8 cellular contexts compared by ENCODE assay signal in the genomic region with DNA sequence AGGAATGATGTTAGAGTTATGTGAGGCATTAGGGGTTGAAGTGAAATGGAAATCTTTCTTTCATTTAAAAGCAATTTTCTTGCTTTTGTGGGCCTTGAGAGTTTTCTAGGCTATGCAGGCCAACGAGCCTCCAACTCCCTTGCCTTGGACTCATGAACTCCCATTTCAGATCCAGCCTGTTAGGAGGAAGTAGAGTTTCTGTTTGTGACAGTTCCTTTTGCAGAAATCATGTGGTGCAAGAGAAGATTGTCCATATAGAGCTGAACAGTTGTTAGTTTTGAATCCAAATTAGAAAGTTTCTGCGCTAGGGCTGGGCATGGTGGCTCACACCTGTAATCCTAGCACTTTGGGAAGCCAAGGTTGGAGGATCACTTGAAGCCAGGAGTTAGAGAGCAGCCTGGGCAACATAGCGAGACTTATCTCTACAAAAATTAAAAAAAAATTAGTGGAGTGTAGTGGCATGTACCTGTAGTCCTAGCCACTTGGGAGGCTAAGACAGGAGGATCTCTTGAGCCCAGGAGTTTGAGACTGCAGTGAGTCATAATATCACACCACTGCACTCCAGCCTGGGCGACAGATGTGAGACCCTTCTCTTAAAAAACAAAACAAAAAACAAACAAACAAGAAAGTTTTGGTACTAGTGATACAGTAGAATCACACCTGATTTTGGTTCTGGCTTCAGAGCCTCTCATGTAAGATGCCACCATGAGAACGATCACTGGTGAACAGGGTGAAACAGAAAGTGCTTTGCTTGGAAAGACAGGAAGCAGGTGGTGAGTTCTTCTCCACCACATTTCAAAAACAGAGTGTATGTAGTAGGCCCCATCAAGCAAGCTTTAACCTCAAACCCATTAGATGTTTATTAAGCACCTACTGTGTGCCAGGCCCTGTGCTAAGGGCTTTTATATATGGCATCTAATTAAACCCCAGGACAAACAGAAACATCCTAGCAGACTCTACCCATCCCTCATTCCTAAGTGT. TPM values are rescaled to one million over a fixed set of nuclear protein-coding genes. Genes with fewer than 3 reads are reported as not detected.
A peak's percentile ranks its signal among the peaks of the same experiment; 100 is the strongest.
DNase-seq lines count a peak whose midpoint lies in the region; ATAC-seq lines count a peak whose summit lies in the region.

No MANE protein-coding gene starts in this region.

- H3K4me3 Mint-ChIP-seq in activated naive CD8-positive, alpha-beta T cell, result peak overlapping the region; percentile 23

- H3K4me1 Mint-ChIP-seq in activated naive CD8-positive, alpha-beta T cell (ENCODE audit: low read depth), result peaks cover 47% of the 10 kb centered on the region

- peak; percentile 86 for ATAC-seq in GM19395 (IDR thresholded peaks at IDR 0.05; ENCODE audit: unreplicated experiment)
- ATAC-seq in HG03378 (IDR thresholded peaks at IDR 0.05; ENCODE audit: unreplicated experiment), result peak; percentile 86

- H3K4me3 ChIP-seq in H7 (ENCODE audit: insufficient read depth, low read depth, low read length), result no peak overlapping the region

- H3K27ac Mint-ChIP-seq in activated naive CD8-positive, alpha-beta T cell, result peak overlapping the region; percentile 87

- no peaks in the 10 kb centered on the region for H3K27me3 ChIP-seq in H7 (ENCODE audit: control insufficient read depth, insufficient read depth, low read length)

- H3K27me3 Mint-ChIP-seq in activated naive CD8-positive, alpha-beta T cell, result no peaks in the 10 kb centered on the region

- no peaks in the 10 kb centered on the region for H3K36me3 ChIP-seq in H7 (replicated peaks; ENCODE audit: control insufficient read depth, insufficient read depth, low read length)

- peaks cover 7% of the 10 kb centered on the region for H3K9me3 Mint-ChIP-seq in activated naive CD8-positive, alpha-beta T cell (ENCODE audit: low read depth)

- DNase-seq in CD1c-positive myeloid dendritic cell (ENCODE audit: extremely low spot score), result peak; percentile 70
- DNase-seq in H7, result no peak
- no peak for DNase-seq in NK-92 treated with Interleukin-12 subunit alpha and Interleukin-12 subunit beta, amount 100 ng/mL, for 24 hours (lab: John Stamatoyannopoulos, UW)
- DNase-seq in retina, result no peak
- DNase-seq in nucleus accumbens (lab: John Stamatoyannopoulos, UW), result no peak

- H3K36me3 Mint-ChIP-seq in activated naive CD8-positive, alpha-beta T cell, result no peaks in the 10 kb centered on the region

RNA-seq across cellular contexts. Expression of a gene that starts 47.5 kb away (rescaled TPM):
- 39.7 and 49.3 TPM in 2 replicates for total RNA-seq in H7 (2014; rRNA removed; shearing (Covaris generic))
